15 cellular contexts compared by ENCODE assay signal in genomic region chr4:80124246-80125211, GRCh38. TPM values are rescaled to one million over a fixed set of nuclear protein-coding genes. Genes with fewer than 3 reads are reported as not detected.
A peak's percentile ranks its signal among the peaks of the same experiment; 100 is the strongest.
DNase-seq lines count a peak whose midpoint lies in the region; TF ChIP-seq lines count a peak whose summit lies in the region.
"Had no signal": no experiment of that assay in that cellular context is flagged by ENCODE, and none has a peak within 500 bp of the region (broad histone marks: within the 10 kb centered on the region; RNA-seq: fewer than 3 reads in every experiment).

No MANE protein-coding gene starts in this region.

- peaks cover 37% of the 10 kb centered on the region for H3K4me1 ChIP-seq in effector memory CD4-positive, alpha-beta T cell (ENCODE audit: control insufficient read depth, insufficient read depth, low read length, poor library complexity, severe bottlenecking)
- peaks cover 3% of the 10 kb centered on the region for H3K4me1 ChIP-seq in smooth muscle cell (ENCODE audit: low read depth)
- H3K4me1 ChIP-seq: parathyroid adenoma had no signal

- no peaks in the 10 kb centered on the region for H3F3A ChIP-seq in smooth muscle cell (ENCODE audit: low read depth)

- H3K4me3 ChIP-seq in SK-N-MC (peak overlapping the region; percentile 40; the same call in 1 of the 2 replicates), smooth muscle cell (no peak overlapping the region)
- H3K4me3 ChIP-seq in effector memory CD4-positive, alpha-beta T cell (ENCODE audit: insufficient read depth, low read depth, low read length, poor library complexity, severe bottlenecking) = no peak overlapping the region

- peak overlapping the region; percentile 40 for H2AFZ ChIP-seq in smooth muscle cell (ENCODE audit: low read depth)
- H2AFZ ChIP-seq: parathyroid adenoma had no signal

- CTCF ChIA-PET in activated naive CD4-positive, alpha-beta T cell treated with anti-CD3 and anti-CD28 coated beads, Interleukin-2, amount 10 ng/mL, durations not matched to agents 7 days and 5 days (lab: Charles Lee) = interaction anchor here (0.7 to 7.0 kb wide), 15 partner anchors 11 to 207 kb away, joined by 3 to 138 read pairs (median 9); partner anchors contain the start of gene ANTXR2

- no peaks in the 10 kb centered on the region for H3K79me2 ChIP-seq in smooth muscle cell (ENCODE audit: low read depth)
- H3K79me2 ChIP-seq: parathyroid adenoma had no signal

- peaks cover 55% of the 10 kb centered on the region for H3K4me1 Mint-ChIP-seq in activated naive CD4-positive, alpha-beta T cell treated with anti-CD3 and anti-CD28 coated beads, Interleukin-2, amount 10 ng/mL, durations not matched to agents 7 days and 5 days

- WGBS in smooth muscle cell (ENCODE audit: low lambda C conversion rate) = 75% methylated on average over 1 of the region's 1 CpG

- in situ Hi-C loops in ACHN (cut with HindIII; ENCODE audit: low pct_ligation_motif_present, low pct_unique_long_range_greater_than_20kb, low sequenced_read_pairs) = no loop called here

- H3K9me3 ChIP-seq in SK-N-MC (ENCODE audit: low read depth, low read length) (no peaks in the 10 kb centered on the region), smooth muscle cell (replicated peaks; ENCODE audit: low read depth) (no peaks in the 10 kb centered on the region)
- H3K9me3 ChIP-seq in effector memory CD4-positive, alpha-beta T cell (ENCODE audit: control insufficient read depth, low read length) = no peaks in the 10 kb centered on the region

- peak overlapping the region; percentile 55; the same call in 1 of the 2 replicates for H3K27ac ChIP-seq in SK-N-MC
- peak overlapping the region; percentile 87 for H3K27ac ChIP-seq in effector memory CD4-positive, alpha-beta T cell (ENCODE audit: insufficient read depth, low read length, poor library complexity, severe bottlenecking)
- no peak overlapping the region for H3K27ac ChIP-seq in smooth muscle cell (ENCODE audit: low read depth)
- H3K27ac ChIP-seq: parathyroid adenoma had no signal

- H3K27ac Mint-ChIP-seq in activated naive CD4-positive, alpha-beta T cell treated with anti-CD3 and anti-CD28 coated beads, Interleukin-2, amount 10 ng/mL, durations not matched to agents 7 days and 5 days = peak overlapping the region; percentile 89

- H3K4me3 Mint-ChIP-seq in activated naive CD4-positive, alpha-beta T cell treated with anti-CD3 and anti-CD28 coated beads, Interleukin-2, amount 10 ng/mL, durations not matched to agents 7 days and 5 days = no peak overlapping the region

- H3K36me3 ChIP-seq in SK-N-MC (ENCODE audit: insufficient read depth, low read length) (no peaks in the 10 kb centered on the region), smooth muscle cell (ENCODE audit: low read depth) (no peaks in the 10 kb centered on the region)
- H3K36me3 ChIP-seq in effector memory CD4-positive, alpha-beta T cell (ENCODE audit: control insufficient read depth, insufficient read depth, low read length) = no peaks in the 10 kb centered on the region

- TF ChIP-seq CTCF in smooth muscle cell (IDR thresholded peaks at IDR 0.05; ENCODE audit: borderline replicate concordance, insufficient read depth, poor library complexity, severe bottlenecking) = no peak

- H3K9ac ChIP-seq in SK-N-MC (ENCODE audit: insufficient read length) (peak overlapping the region; percentile 37), smooth muscle cell (ENCODE audit: low read depth) (no peak overlapping the region)
- H3K9ac ChIP-seq: parathyroid adenoma had no signal

- peaks cover 4% of the 10 kb centered on the region for H3K36me3 Mint-ChIP-seq in activated naive CD4-positive, alpha-beta T cell treated with anti-CD3 and anti-CD28 coated beads, Interleukin-2, amount 10 ng/mL, durations not matched to agents 7 days and 5 days
- H3K36me3 Mint-ChIP-seq: IgD-negative memory B cell had no signal

- no peaks in the 10 kb centered on the region for H4K20me1 ChIP-seq in smooth muscle cell (ENCODE audit: low read depth)

- no peaks in the 10 kb centered on the region for H3K27me3 Mint-ChIP-seq in activated naive CD4-positive, alpha-beta T cell treated with anti-CD3 and anti-CD28 coated beads, Interleukin-2, amount 10 ng/mL, durations not matched to agents 7 days and 5 days
- H3K27me3 Mint-ChIP-seq: IgD-negative memory B cell had no signal

- no peak overlapping the region for H3K4me2 ChIP-seq in smooth muscle cell

- H3K27me3 ChIP-seq in effector memory CD4-positive, alpha-beta T cell (replicated peaks; ENCODE audit: control insufficient read depth, insufficient read depth, low read length, poor library complexity, severe bottlenecking) = no peaks in the 10 kb centered on the region
- H3K27me3 ChIP-seq in smooth muscle cell (ENCODE audit: low read depth) = no peaks in the 10 kb centered on the region

- H3K9me3 Mint-ChIP-seq in activated naive CD4-positive, alpha-beta T cell treated with anti-CD3 and anti-CD28 coated beads, Interleukin-2, amount 10 ng/mL, durations not matched to agents 7 days and 5 days = peaks cover 2% of the 10 kb centered on the region
- H3K9me3 Mint-ChIP-seq: IgD-negative memory B cell had no signal

- no peak for DNase-seq in activated naive CD4-positive, alpha-beta T cell treated with anti-CD3 and anti-CD28 coated beads, Interleukin-2, amount 10 ng/mL, durations not matched to agents 7 days and 5 days
- no peak for DNase-seq in activated naive CD4-positive, alpha-beta T cell (lab: John Stamatoyannopoulos, UW)
- no peak for DNase-seq in SK-N-MC (ENCODE audit: low read depth, low spot score)
- DNase-seq in effector memory CD4-positive, alpha-beta T cell = no peak
- no peak for DNase-seq in smooth muscle cell (lab: John Stamatoyannopoulos, UW; ENCODE audit: unreplicated experiment)
- DNase-seq in NCI-H187 treated with DMSO at 0.1 percent for 48 hours (lab: John Stamatoyannopoulos, UW) = no peak
- DNase-seq in ACHN = no peak
- no peak for DNase-seq in mesenteric fat pad (ENCODE audit: low spot score)
- DNase-seq: cerebellar nuclear complex; midbrain; NCI-H1436; NCI-H446 treated with DMSO at 0.1 percent for 48 hours; stimulated activated CD4-positive, alpha-beta T cell treated with anti-CD3 and anti-CD28 coated beads, Interleukin-12 subunit alpha, Interleukin-12 subunit beta, amount 100 ng/mL, for 4 hours had no signal

RNA-seq across cellular contexts. Expression of gene ANTXR2, which starts 51.5 kb away (rescaled TPM):
- total RNA-seq in smooth muscle cell (67.6 and 94.3 TPM in 2 replicates), mesenteric fat pad (197 TPM)
- 60.6 and 74.5 TPM in 2 replicates for polyA plus RNA-seq in smooth muscle cell
